In genomic region chr9:133221177-133221809, GRCh38 we compare ENCODE assay signal across 17 cellular contexts. TPM values are rescaled to one million over a fixed set of nuclear protein-coding genes. Genes with fewer than 3 reads are reported as not detected.
A peak's percentile ranks its signal among the peaks of the same experiment; 100 is the strongest.
DNase-seq lines count a peak whose midpoint lies in the region; ATAC-seq, FAIRE-seq and TF ChIP-seq lines count a peak whose summit lies in the region.
"Had no signal": no experiment of that assay in that cellular context is flagged by ENCODE, and none has a peak within 500 bp of the region (broad histone marks: within the 10 kb centered on the region; RNA-seq: fewer than 3 reads in every experiment).

No MANE protein-coding gene starts in this region.

- H3K27me3 Mint-ChIP-seq in type B pancreatic cell: peaks cover 49% of the 10 kb centered on the region
- H3K27me3 Mint-ChIP-seq in stimulated activated naive CD8-positive, alpha-beta T cell treated with anti-CD3 and anti-CD28 coated beads, Interleukin-15, amount 100 ng/mL, for 72 hours: peaks cover 74% of the 10 kb centered on the region

- FAIRE-seq in GM12892 (lab: Jason Lieb, UNC): no peak
- FAIRE-seq: GM19239 had no signal

- no peaks in the 10 kb centered on the region for H3K9me3 Mint-ChIP-seq in type B pancreatic cell
- no peaks in the 10 kb centered on the region for H3K9me3 Mint-ChIP-seq in stimulated activated naive CD8-positive, alpha-beta T cell treated with anti-CD3 and anti-CD28 coated beads, Interleukin-15, amount 100 ng/mL, for 72 hours
- H3K9me3 Mint-ChIP-seq: CD8-positive, alpha-beta T cell had no signal

- H3K36me3 Mint-ChIP-seq in type B pancreatic cell: no peaks in the 10 kb centered on the region
- H3K36me3 Mint-ChIP-seq: CD14-positive monocyte; CD8-positive, alpha-beta T cell had no signal

- no peak overlapping the region for H3K4me3 Mint-ChIP-seq in type B pancreatic cell
- no peak overlapping the region for H3K4me3 Mint-ChIP-seq in stimulated activated naive CD8-positive, alpha-beta T cell treated with anti-CD3 and anti-CD28 coated beads, Interleukin-15, amount 100 ng/mL, for 72 hours
- H3K4me3 Mint-ChIP-seq: CD14-positive monocyte; CD8-positive, alpha-beta T cell had no signal

- no peak for TF ChIP-seq CTCF in type B pancreatic cell (conservative IDR thresholded peaks at IDR 0.05)

- H3K27ac Mint-ChIP-seq in type B pancreatic cell: no peak overlapping the region
- H3K27ac Mint-ChIP-seq in stimulated activated naive CD8-positive, alpha-beta T cell treated with anti-CD3 and anti-CD28 coated beads, Interleukin-15, amount 100 ng/mL, for 72 hours: peak overlapping the region in 1 of 2 donors; percentile 83
- H3K27ac Mint-ChIP-seq: CD14-positive monocyte; CD8-positive, alpha-beta T cell had no signal

- no peak for TF ChIP-seq POLR2A in GM12892 (IDR thresholded peaks at IDR 0.05; ENCODE audit: low read depth, low read length)

- H3K4me1 Mint-ChIP-seq in type B pancreatic cell (ENCODE audit: unreplicated experiment): peaks cover 9% of the 10 kb centered on the region
- no peaks in the 10 kb centered on the region for H3K4me1 Mint-ChIP-seq in stimulated activated naive CD8-positive, alpha-beta T cell treated with anti-CD3 and anti-CD28 coated beads, Interleukin-15, amount 100 ng/mL, for 72 hours

- peak; percentile 21 for DNase-seq in activated CD8-positive, alpha-beta memory T cell treated with anti-CD3 and anti-CD28 coated beads for 24 hours
- DNase-seq in activated CD8-positive, alpha-beta memory T cell treated with anti-CD3 and anti-CD28 coated beads, Interleukin-2, amount 50 U/mL, for 4 hours: no peak
- peak; percentile 29 for DNase-seq in activated CD8-positive, alpha-beta memory T cell treated with anti-CD3 and anti-CD28 coated beads, Interleukin-2, amount 50 U/mL, for 48 hours
- peak; percentile 30 for DNase-seq in islet precursor cell
- peak; percentile 34 for DNase-seq in type B pancreatic cell (ENCODE audit: extremely low spot score, unreplicated experiment)
- DNase-seq in DMS79 (lab: John Stamatoyannopoulos, UW): no peak
- DNase-seq in stimulated activated naive CD8-positive, alpha-beta T cell treated with anti-CD3 and anti-CD28 coated beads, Interleukin-15, amount 100 ng/mL, for 72 hours: no peak
- no peak for DNase-seq in GM12892 (ENCODE audit: insufficient read length)
- DNase-seq: COR-L47, GF-D8 had no signal

- no peak for ATAC-seq in stimulated activated naive CD8-positive, alpha-beta T cell treated with anti-CD3 and anti-CD28 coated beads, Interleukin-15, amount 100 ng/mL, for 72 hours
- ATAC-seq: CD8-positive, alpha-beta T cell; HCT116 had no signal

RNA-seq across cellular contexts. Expression of gene OBP2B, which starts 12.2 kb away (rescaled TPM):
- total RNA-seq in type B pancreatic cell (ENCODE audit: low replicate concordance): not detected in 2 replicates
- polyA plus RNA-seq in GM12892 (2012; ENCODE audit: missing spikeins): not detected
- total RNA-seq: A673; CD8-positive, alpha-beta T cell; H4 had no signal
- polyA plus RNA-seq: BJ, CD14-positive monocyte had no signal

RNA-seq across cellular contexts. Expression of gene ABO, which starts 53.7 kb away (rescaled TPM):
- total RNA-seq in type B pancreatic cell (ENCODE audit: low replicate concordance): 3.7 and 5.6 TPM in 2 replicates
- 0.19 TPM for polyA plus RNA-seq in GM12892 (2012; ENCODE audit: missing spikeins)
- total RNA-seq: A673; CD8-positive, alpha-beta T cell; H4 had no signal
- polyA plus RNA-seq: BJ had no signal

RNA-seq across cellular contexts. Expression of gene GBGT1, which starts 57.6 kb away (rescaled TPM):
- 21.0 and 54.9 TPM in 2 replicates for total RNA-seq in type B pancreatic cell (ENCODE audit: low replicate concordance)
- polyA plus RNA-seq in GM12892 (2012; ENCODE audit: missing spikeins): 3.5 TPM
- total RNA-seq: H4 had no signal

Comparison
In these comparisons a context has a peak if more than half of its experiments do, and no peak if none do; other contexts are left out.
1. DNase-seq: peak in activated CD8-positive, alpha-beta memory T cell treated with anti-CD3 and anti-CD28 coated beads for 24 hours (single experiment), activated CD8-positive, alpha-beta memory T cell treated with anti-CD3 and anti-CD28 coated beads, Interleukin-2, amount 50 U/mL, for 48 hours (single experiment), islet precursor cell (single experiment) and type B pancreatic cell (single experiment); none in activated CD8-positive, alpha-beta memory T cell treated with anti-CD3 and anti-CD28 coated beads, Interleukin-2, amount 50 U/mL, for 4 hours (single experiment), DMS79 (single experiment), stimulated activated naive CD8-positive, alpha-beta T cell treated with anti-CD3 and anti-CD28 coated beads, Interleukin-15, amount 100 ng/mL, for 72 hours (0 of 2) and GM12892 (single experiment).